14 cellular contexts compared by ENCODE assay signal in genomic region chr12:103392722-103393121, GRCh38.
A peak's percentile ranks its signal among the peaks of the same experiment; 100 is the strongest.
DNase-seq lines count a peak whose midpoint lies in the region; ATAC-seq, FAIRE-seq and TF ChIP-seq lines count a peak whose summit lies in the region.
"Had no signal": no experiment of that assay in that cellular context is flagged by ENCODE, and none has a peak within 500 bp of the region (broad histone marks: within the 10 kb centered on the region; RNA-seq: fewer than 3 reads in every experiment).

No MANE protein-coding gene starts in this region.

- H3K36me3 Mint-ChIP-seq in endodermal cell (ENCODE audit: low read depth) = no peaks in the 10 kb centered on the region

- H3K4me1 Mint-ChIP-seq in endodermal cell = no peaks in the 10 kb centered on the region

- H3K36me3 ChIP-seq in endodermal cell (ENCODE audit: control insufficient read depth, insufficient read depth, low read length) (no peaks in the 10 kb centered on the region), ascending aorta (no peaks in the 10 kb centered on the region)
- H3K36me3 ChIP-seq: breast epithelium had no signal

- H3K27me3 ChIP-seq in endodermal cell (ENCODE audit: control insufficient read depth, insufficient read depth, low read length, poor library complexity, severe bottlenecking) = no peaks in the 10 kb centered on the region
- no peaks in the 10 kb centered on the region for H3K27me3 ChIP-seq in ascending aorta
- H3K27me3 ChIP-seq: breast epithelium had no signal

- no peak overlapping the region for H3K27ac Mint-ChIP-seq in endodermal cell
- H3K27ac Mint-ChIP-seq: stimulated activated naive CD8-positive, alpha-beta T cell treated with anti-CD3 and anti-CD28 coated beads, Interleukin-15, Interleukin-2, amounts not matched to agents 100 ng/mL and 50 ng/mL, for 24 hours had no signal

- no peaks in the 10 kb centered on the region for H3K9me3 Mint-ChIP-seq in endodermal cell

- H3K27ac ChIP-seq in endodermal cell (ENCODE audit: low read depth, low read length) = no peak overlapping the region
- no peak overlapping the region for H3K27ac ChIP-seq in ascending aorta
- H3K27ac ChIP-seq: breast epithelium, HL-60 had no signal

- H3K4me1 ChIP-seq in endodermal cell (ENCODE audit: control insufficient read depth, insufficient read depth, low read length) (no peaks in the 10 kb centered on the region), ascending aorta (no peaks in the 10 kb centered on the region)
- H3K4me1 ChIP-seq: breast epithelium had no signal

- 75 to 93% methylated on average over 1 of the region's 1 CpG for WGBS in endodermal cell (ENCODE audit: insufficient coverage in 1 of 2, insufficient read length in 1 of 2), 2 experiments

- no peak overlapping the region for H3K4me3 Mint-ChIP-seq in endodermal cell
- H3K4me3 Mint-ChIP-seq: stimulated activated naive CD8-positive, alpha-beta T cell treated with anti-CD3 and anti-CD28 coated beads, Interleukin-15, Interleukin-2, amounts not matched to agents 100 ng/mL and 50 ng/mL, for 24 hours had no signal

- TF ChIP-seq CTCF in endodermal cell (conservative IDR thresholded peaks at IDR 0.05) = no peak
- TF ChIP-seq CTCF in ascending aorta (IDR thresholded peaks at IDR 0.05) = no peak

- H3K9me3 ChIP-seq in endodermal cell (ENCODE audit: control insufficient read depth, low read length) (no peaks in the 10 kb centered on the region), ascending aorta (no peaks in the 10 kb centered on the region)

- intact Hi-C loops in ascending aorta (cut with DNase I) = no loop called here
- intact Hi-C loops in posterior vena cava (cut with DNase I) = no loop called here

- H3K9ac ChIP-seq in endodermal cell (ENCODE audit: extremely low read depth, low read length, poor library complexity, severe bottlenecking) = no peak overlapping the region

- no peak overlapping the region for H3K4me3 ChIP-seq in endodermal cell (ENCODE audit: low read length)
- no peak overlapping the region for H3K4me3 ChIP-seq in ascending aorta
- H3K4me3 ChIP-seq: breast epithelium had no signal

- no peaks in the 10 kb centered on the region for H3K27me3 Mint-ChIP-seq in endodermal cell (ENCODE audit: insufficient read depth)
- H3K27me3 Mint-ChIP-seq: stimulated activated naive CD8-positive, alpha-beta T cell treated with anti-CD3 and anti-CD28 coated beads, Interleukin-15, Interleukin-2, amounts not matched to agents 100 ng/mL and 50 ng/mL, for 24 hours had no signal

- TF ChIP-seq POLR2A in GM12891 (IDR thresholded peaks at IDR 0.05; ENCODE audit: low read depth, low read length) = no peak

- ATAC-seq in GM19397 (IDR thresholded peaks at IDR 0.05; ENCODE audit: unreplicated experiment) (peak; percentile 95), HG02870 (IDR thresholded peaks at IDR 0.05; ENCODE audit: unreplicated experiment) (peak; percentile 61), HG03575 (IDR thresholded peaks at IDR 0.05; ENCODE audit: extremely low read depth, insufficient number of reproducible peaks, low FRiP score, unreplicated experiment) (peak; percentile 63)

- no peak for DNase-seq in GM12891 (ENCODE audit: insufficient read length, low spot score)
- DNase-seq in iPS-NIHi7 (ENCODE audit: extremely low spot score) = no peak
- DNase-seq in endodermal cell = no peak
- DNase-seq in ascending aorta (ENCODE audit: low spot score in 2 of 2) = no peak
- DNase-seq in posterior vena cava (ENCODE audit: low spot score) = no peak
- DNase-seq: activated T-cell treated with anti-CD3 and anti-CD28 coated beads for 4 hours, kidney glomerular epithelial cell, OCI-M1 had no signal

- peak; percentile 51 for FAIRE-seq in GM12891 (lab: Jason Lieb, UNC)

TF ChIP-seq in GM12891, 5 proteins besides CTCF, POLR2A, EP300 and RAD21:
- TF ChIP-seq POU2F2 (IDR thresholded peaks at IDR 0.05; ENCODE audit: low read depth, low read length) (peak; percentile 66; the same call in 1 of the 2 replicates), TAF1 (IDR thresholded peaks at IDR 0.05; ENCODE audit: low read depth, low read length) (no peak), PAX5 (IDR thresholded peaks at IDR 0.05; ENCODE audit: insufficient read depth, low read length, severe bottlenecking) (no peak), POLR2AphosphoS5 (IDR thresholded peaks at IDR 0.05; ENCODE audit: low read depth, low read length) (no peak), SPI1 (IDR thresholded peaks at IDR 0.05; ENCODE audit: low read depth, low read length) (no peak)
